In the genomic region with DNA sequence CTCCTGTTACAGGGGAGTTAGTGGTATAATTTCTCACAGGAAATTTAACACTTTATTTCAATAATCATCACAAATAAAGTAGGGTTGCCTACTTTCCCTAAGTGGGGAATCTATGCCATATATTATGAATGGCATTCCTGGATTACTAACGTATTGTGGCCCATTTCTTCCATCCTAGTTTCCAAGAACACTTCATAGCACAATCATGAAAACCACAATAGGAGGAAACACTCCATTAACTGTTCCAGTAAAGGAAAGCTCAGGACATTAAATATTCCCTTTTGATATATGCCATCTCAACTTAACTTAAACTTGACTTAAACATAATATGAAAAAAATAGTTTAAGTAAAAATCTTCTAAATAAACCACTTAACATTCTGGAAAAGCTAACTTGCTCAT, we compare ENCODE assay signal across 19 cellular contexts. TPM values are rescaled to one million over a fixed set of nuclear protein-coding genes. Genes with fewer than 3 reads are reported as not detected.
A peak's percentile ranks its signal among the peaks of the same experiment; 100 is the strongest.
DNase-seq lines count a peak whose midpoint lies in the region; ATAC-seq and TF ChIP-seq lines count a peak whose summit lies in the region.
"Had no signal": no experiment of that assay in that cellular context is flagged by ENCODE, and none has a peak within 500 bp of the region (broad histone marks: within the 10 kb centered on the region; RNA-seq: fewer than 3 reads in every experiment).

No MANE protein-coding gene starts in this region.

- DNase-seq in GM23248 (no peak), immature natural killer cell (no peak), pulmonary artery endothelial cell (ENCODE audit: low read depth, low spot score) (peak; percentile 7), H4 (ENCODE audit: low spot score) (no peak), kidney glomerular epithelial cell (lab: John Stamatoyannopoulos, UW) (no peak)
- DNase-seq: anterior cingulate cortex, C1 segment of cervical spinal cord, cortex of kidney, DMS79 treated with DMSO at 0.1 percent for 48 hours, erythroblast, NCI-H1092, NCI-H69, ovary, Peyer's patch, small intestine had no signal

- H3K36me3 ChIP-seq in GM23248 (ENCODE audit: low read depth): 0 out of 2 replicates have a peak, but pooled peaks cover 5% of the 10 kb centered on the region
- H3K36me3 ChIP-seq: ovary, Peyer's patch had no signal

- peaks cover 0 to 4% (median 0%) of the 10 kb centered on the region in 3 donors for H3K27me3 Mint-ChIP-seq in immature natural killer cell (ENCODE audit: low read depth in 3 of 3)

- peaks cover 45% of the 10 kb centered on the region for H3K79me2 ChIP-seq in GM23248 (ENCODE audit: insufficient read depth)

- ATAC-seq in GM18520 (IDR thresholded peaks at IDR 0.05; ENCODE audit: unreplicated experiment): no peak
- ATAC-seq: K562 had no signal

- H3K4me1 ChIP-seq in GM23248 (ENCODE audit: insufficient read depth): peaks cover 17% of the 10 kb centered on the region

- H3K4me2 ChIP-seq in GM23248 (ENCODE audit: unreplicated experiment): peak overlapping the region; percentile 88

- H3F3A ChIP-seq in GM23248 (ENCODE audit: insufficient read depth): peaks cover 9% of the 10 kb centered on the region

- peaks cover 14 to 29% of the 10 kb centered on the region in 2 donors for H3K4me1 Mint-ChIP-seq in immature natural killer cell

- no peaks in the 10 kb centered on the region for H3K9me3 Mint-ChIP-seq in immature natural killer cell
- H3K9me3 Mint-ChIP-seq: activated T-helper 1 cell treated with anti-CD3 and anti-CD28 coated beads, Interleukin-12 subunit alpha, Interleukin-12 subunit beta, Interleukin-2, Interleukin-4 antibody, amounts not matched to agents 30 ng/mL and 10 ng/mL and 1 ng/mL, durations not matched to agents 14 hours and 24 hours and 36 hours had no signal

- peak overlapping the region; percentile 80 for H3K4me3 ChIP-seq in GM23248
- H3K4me3 ChIP-seq: K562, ovary, Peyer's patch had no signal

- H3K27me3 ChIP-seq in GM23248 (replicated peaks; ENCODE audit: insufficient read depth): no peaks in the 10 kb centered on the region
- H3K27me3 ChIP-seq: ovary, Peyer's patch had no signal

- H3K9me2 ChIP-seq in GM23248 (ENCODE audit: insufficient read depth): no peaks in the 10 kb centered on the region

- H3K9ac ChIP-seq in GM23248: no peak overlapping the region

- WGBS in GM23248 (ENCODE audit: low coverage in 1 of 2, low lambda C conversion rate in 2 of 2, missing lambda C conversion rate in 2 of 2), 2 experiments: 71 to 84% methylated on average over 1 of the region's 1 CpG

- peak overlapping the region in 1 of 6 donors; percentile 62 for H3K27ac Mint-ChIP-seq in immature natural killer cell
- H3K27ac Mint-ChIP-seq: activated T-helper 1 cell treated with anti-CD3 and anti-CD28 coated beads, Interleukin-12 subunit alpha, Interleukin-12 subunit beta, Interleukin-2, Interleukin-4 antibody, amounts not matched to agents 30 ng/mL and 10 ng/mL and 1 ng/mL, durations not matched to agents 14 hours and 24 hours and 36 hours had no signal

- peaks cover 0 to 3% (median 0%) of the 10 kb centered on the region in 3 donors for H3K36me3 Mint-ChIP-seq in immature natural killer cell

- H2AFZ ChIP-seq in GM23248: no peak overlapping the region

- H4K20me1 ChIP-seq in GM23248 (ENCODE audit: insufficient read depth): no peaks in the 10 kb centered on the region

- no peaks in the 10 kb centered on the region for H3K9me3 ChIP-seq in GM23248 (ENCODE audit: low read depth)
- H3K9me3 ChIP-seq: ovary had no signal

- no peak for TF ChIP-seq CTCF in VCaP (conservative IDR thresholded peaks at IDR 0.05)

- H3K4me3 Mint-ChIP-seq in immature natural killer cell: peak overlapping the region; percentile 48 to 91 (median 75)

- in situ Hi-C loops in GM23248 (cut with MboI): no loop called here

- H3K27ac ChIP-seq in GM23248 (no peak overlapping the region), VCaP (peak overlapping the region; percentile 26; the same call in 1 of the 2 replicates)
- H3K27ac ChIP-seq: ovary, Peyer's patch had no signal

RNA-seq across cellular contexts. Expression of a gene that starts 2.1 kb away (rescaled TPM):
- total RNA-seq in GM23248 (2014; rRNA removed; shearing (Covaris generic)): 19.5 and 24.6 TPM in 2 replicates
- polyA plus RNA-seq in GM23248 (2016; fragmentation: Nextera tagmentation; extraction: Ambion mirVana) (4.9 and 7.5 TPM in 2 replicates), immature natural killer cell (1 to 10 TPM; 1.1 to 4.2 (median 2.0) TPM)
- 10.0 and 15.3 TPM in 2 replicates for total RNA-seq in pulmonary artery endothelial cell
- total RNA-seq in H4 (2014; rRNA removed; shearing (Covaris generic)): 4.8 and 13.8 TPM in 2 replicates
